Comparison of ENCODE assay signal across 9 cellular contexts in genomic region chr11:25309818-25310217, GRCh38.
"Had no signal": no experiment of that assay in that cellular context is flagged by ENCODE, and none has a peak within 500 bp of the region (broad histone marks: within the 10 kb centered on the region; RNA-seq: fewer than 3 reads in every experiment).

No MANE protein-coding gene starts in this region.

- H3K4me3 ChIP-seq: GM23248, GM23338, HAP-1 had no signal

- DNase-seq: GM23248, GOT3, H7, H9, HCEC 1CT, HFFc6 had no signal

- H3K9me3 ChIP-seq: HAP-1 had no signal

- H2AFZ ChIP-seq: GM23248, GM23338 had no signal

- H3K4me2 ChIP-seq: GM23338 had no signal

- H3K9ac ChIP-seq: GM23248 had no signal

- ATAC-seq: GM23338, HCT116 had no signal

- H3K4me1 ChIP-seq: HAP-1 had no signal

- H3K36me3 ChIP-seq: HAP-1 had no signal

- H3K27ac ChIP-seq: GM23248 had no signal
